ENCODE assay signal across 1 cellular context in the genomic region with DNA sequence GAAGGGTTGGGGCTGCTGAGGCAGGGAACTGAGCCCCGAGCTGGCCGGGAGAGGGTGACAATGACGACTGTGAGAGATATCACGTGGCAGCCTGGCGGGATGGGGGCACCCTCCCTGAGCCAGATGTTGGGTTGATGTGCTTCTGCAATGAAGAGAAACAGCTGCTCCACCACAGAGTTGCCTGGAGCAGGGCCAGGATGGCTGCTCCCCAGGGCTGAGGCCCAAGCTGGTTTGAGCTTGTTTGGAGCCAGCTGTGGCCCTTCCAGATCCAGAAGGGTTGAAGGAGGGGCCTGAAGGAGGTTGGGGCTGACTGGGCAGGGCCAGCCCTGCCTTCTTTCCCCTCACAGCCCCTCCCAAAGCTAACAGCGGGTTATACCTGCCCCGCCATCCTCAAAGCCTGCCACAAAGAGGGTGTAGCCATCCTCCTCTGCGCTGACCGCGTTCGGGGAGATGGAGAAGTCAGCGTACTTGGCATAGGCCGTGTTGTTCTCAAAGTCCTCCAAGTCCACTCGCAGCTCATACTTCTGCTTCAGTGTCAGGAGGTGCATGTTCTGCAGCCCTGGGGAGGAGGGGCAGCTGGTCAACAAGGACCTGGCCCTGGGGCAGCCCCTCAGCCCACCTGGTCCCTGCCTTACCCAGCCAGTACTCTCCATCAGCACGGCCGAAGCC.
A peak's percentile ranks its signal among the peaks of the same experiment; 100 is the strongest.
TF ChIP-seq lines count a peak whose summit lies in the region.

No MANE protein-coding gene starts in this region.

TF ChIP-seq in K562, 482 proteins besides CTCF, POLR2A, EP300 and RAD21 (continues in another document):
- TF ChIP-seq XRCC4 (IDR thresholded peaks at IDR 0.05; ENCODE audit: extremely low read depth, insufficient read depth, insufficient read length): no peak
- no peak for TF ChIP-seq MCM3 (IDR thresholded peaks at IDR 0.05)
- TF ChIP-seq, protein P1, sequence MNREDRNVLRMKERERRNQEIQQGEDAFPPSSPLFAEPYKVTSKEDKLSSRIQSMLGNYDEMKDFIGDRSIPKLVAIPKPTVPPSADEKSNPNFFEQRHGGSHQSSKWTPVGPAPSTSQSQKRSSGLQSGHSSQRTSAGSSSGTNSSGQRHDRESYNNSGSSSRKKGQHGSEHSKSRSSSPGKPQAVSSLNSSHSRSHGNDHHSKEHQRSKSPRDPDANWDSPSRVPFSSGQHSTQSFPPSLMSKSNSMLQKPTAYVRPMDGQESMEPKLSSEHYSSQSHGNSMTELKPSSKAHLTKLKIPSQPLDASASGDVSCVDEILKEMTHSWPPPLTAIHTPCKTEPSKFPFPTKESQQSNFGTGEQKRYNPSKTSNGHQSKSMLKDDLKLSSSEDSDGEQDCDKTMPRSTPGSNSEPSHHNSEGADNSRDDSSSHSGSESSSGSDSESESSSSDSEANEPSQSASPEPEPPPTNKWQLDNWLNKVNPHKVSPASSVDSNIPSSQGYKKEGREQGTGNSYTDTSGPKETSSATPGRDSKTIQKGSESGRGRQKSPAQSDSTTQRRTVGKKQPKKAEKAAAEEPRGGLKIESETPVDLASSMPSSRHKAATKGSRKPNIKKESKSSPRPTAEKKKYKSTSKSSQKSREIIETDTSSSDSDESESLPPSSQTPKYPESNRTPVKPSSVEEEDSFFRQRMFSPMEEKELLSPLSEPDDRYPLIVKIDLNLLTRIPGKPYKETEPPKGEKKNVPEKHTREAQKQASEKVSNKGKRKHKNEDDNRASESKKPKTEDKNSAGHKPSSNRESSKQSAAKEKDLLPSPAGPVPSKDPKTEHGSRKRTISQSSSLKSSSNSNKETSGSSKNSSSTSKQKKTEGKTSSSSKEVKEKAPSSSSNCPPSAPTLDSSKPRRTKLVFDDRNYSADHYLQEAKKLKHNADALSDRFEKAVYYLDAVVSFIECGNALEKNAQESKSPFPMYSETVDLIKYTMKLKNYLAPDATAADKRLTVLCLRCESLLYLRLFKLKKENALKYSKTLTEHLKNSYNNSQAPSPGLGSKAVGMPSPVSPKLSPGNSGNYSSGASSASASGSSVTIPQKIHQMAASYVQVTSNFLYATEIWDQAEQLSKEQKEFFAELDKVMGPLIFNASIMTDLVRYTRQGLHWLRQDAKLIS (CRISPR knock-in tag; IDR thresholded peaks at IDR 0.05): no peak
- TF ChIP-seq, protein P2, sequence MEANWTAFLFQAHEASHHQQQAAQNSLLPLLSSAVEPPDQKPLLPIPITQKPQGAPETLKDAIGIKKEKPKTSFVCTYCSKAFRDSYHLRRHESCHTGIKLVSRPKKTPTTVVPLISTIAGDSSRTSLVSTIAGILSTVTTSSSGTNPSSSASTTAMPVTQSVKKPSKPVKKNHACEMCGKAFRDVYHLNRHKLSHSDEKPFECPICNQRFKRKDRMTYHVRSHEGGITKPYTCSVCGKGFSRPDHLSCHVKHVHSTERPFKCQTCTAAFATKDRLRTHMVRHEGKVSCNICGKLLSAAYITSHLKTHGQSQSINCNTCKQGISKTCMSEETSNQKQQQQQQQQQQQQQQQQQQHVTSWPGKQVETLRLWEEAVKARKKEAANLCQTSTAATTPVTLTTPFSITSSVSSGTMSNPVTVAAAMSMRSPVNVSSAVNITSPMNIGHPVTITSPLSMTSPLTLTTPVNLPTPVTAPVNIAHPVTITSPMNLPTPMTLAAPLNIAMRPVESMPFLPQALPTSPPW (CRISPR knock-in tag; IDR thresholded peaks at IDR 0.05): peak; percentile 71
- TF ChIP-seq, protein P3, sequence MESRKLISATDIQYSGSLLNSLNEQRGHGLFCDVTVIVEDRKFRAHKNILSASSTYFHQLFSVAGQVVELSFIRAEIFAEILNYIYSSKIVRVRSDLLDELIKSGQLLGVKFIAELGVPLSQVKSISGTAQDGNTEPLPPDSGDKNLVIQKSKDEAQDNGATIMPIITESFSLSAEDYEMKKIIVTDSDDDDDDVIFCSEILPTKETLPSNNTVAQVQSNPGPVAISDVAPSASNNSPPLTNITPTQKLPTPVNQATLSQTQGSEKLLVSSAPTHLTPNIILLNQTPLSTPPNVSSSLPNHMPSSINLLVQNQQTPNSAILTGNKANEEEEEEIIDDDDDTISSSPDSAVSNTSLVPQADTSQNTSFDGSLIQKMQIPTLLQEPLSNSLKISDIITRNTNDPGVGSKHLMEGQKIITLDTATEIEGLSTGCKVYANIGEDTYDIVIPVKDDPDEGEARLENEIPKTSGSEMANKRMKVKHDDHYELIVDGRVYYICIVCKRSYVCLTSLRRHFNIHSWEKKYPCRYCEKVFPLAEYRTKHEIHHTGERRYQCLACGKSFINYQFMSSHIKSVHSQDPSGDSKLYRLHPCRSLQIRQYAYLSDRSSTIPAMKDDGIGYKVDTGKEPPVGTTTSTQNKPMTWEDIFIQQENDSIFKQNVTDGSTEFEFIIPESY (CRISPR knock-in tag; IDR thresholded peaks at IDR 0.05): peak; percentile 58; the same call in 1 of the 2 replicates
- 0 out of 2 replicates have a peak, but pooled peaks have one; percentile 48 for TF ChIP-seq ZNF766 (CRISPR knock-in tag; conservative IDR thresholded peaks at IDR 0.05)
- TF ChIP-seq, protein P4, sequence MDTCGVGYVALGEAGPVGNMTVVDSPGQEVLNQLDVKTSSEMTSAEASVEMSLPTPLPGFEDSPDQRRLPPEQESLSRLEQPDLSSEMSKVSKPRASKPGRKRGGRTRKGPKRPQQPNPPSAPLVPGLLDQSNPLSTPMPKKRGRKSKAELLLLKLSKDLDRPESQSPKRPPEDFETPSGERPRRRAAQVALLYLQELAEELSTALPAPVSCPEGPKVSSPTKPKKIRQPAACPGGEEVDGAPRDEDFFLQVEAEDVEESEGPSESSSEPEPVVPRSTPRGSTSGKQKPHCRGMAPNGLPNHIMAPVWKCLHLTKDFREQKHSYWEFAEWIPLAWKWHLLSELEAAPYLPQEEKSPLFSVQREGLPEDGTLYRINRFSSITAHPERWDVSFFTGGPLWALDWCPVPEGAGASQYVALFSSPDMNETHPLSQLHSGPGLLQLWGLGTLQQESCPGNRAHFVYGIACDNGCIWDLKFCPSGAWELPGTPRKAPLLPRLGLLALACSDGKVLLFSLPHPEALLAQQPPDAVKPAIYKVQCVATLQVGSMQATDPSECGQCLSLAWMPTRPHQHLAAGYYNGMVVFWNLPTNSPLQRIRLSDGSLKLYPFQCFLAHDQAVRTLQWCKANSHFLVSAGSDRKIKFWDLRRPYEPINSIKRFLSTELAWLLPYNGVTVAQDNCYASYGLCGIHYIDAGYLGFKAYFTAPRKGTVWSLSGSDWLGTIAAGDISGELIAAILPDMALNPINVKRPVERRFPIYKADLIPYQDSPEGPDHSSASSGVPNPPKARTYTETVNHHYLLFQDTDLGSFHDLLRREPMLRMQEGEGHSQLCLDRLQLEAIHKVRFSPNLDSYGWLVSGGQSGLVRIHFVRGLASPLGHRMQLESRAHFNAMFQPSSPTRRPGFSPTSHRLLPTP (IDR thresholded peaks at IDR 0.05; ENCODE audit: borderline replicate concordance, extremely low read depth, insufficient read length): no peak
- TF ChIP-seq ZNF263 (CRISPR knock-in tag; IDR thresholded peaks at IDR 0.05; ENCODE audit: borderline replicate concordance): no peak
- no peak for TF ChIP-seq CAMTA2 (CRISPR knock-in tag; conservative IDR thresholded peaks at IDR 0.05)
- TF ChIP-seq, protein P5, sequence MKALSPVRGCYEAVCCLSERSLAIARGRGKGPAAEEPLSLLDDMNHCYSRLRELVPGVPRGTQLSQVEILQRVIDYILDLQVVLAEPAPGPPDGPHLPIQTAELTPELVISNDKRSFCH (CRISPR knock-in tag; IDR thresholded peaks at IDR 0.05): no peak
- TF ChIP-seq, protein P5 (tag; IDR thresholded peaks at IDR 0.05): no peak
- no peak for TF ChIP-seq RHOXF2B (CRISPR knock-in tag; conservative IDR thresholded peaks at IDR 0.05)
- TF ChIP-seq, protein P6, sequence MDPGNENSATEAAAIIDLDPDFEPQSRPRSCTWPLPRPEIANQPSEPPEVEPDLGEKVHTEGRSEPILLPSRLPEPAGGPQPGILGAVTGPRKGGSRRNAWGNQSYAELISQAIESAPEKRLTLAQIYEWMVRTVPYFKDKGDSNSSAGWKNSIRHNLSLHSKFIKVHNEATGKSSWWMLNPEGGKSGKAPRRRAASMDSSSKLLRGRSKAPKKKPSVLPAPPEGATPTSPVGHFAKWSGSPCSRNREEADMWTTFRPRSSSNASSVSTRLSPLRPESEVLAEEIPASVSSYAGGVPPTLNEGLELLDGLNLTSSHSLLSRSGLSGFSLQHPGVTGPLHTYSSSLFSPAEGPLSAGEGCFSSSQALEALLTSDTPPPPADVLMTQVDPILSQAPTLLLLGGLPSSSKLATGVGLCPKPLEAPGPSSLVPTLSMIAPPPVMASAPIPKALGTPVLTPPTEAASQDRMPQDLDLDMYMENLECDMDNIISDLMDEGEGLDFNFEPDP (CRISPR knock-in tag; IDR thresholded peaks at IDR 0.05): no peak
- no peak for TF ChIP-seq BDP1 (IDR thresholded peaks at IDR 0.05; ENCODE audit: insufficient read depth, insufficient read length)
- TF ChIP-seq, protein P7, sequence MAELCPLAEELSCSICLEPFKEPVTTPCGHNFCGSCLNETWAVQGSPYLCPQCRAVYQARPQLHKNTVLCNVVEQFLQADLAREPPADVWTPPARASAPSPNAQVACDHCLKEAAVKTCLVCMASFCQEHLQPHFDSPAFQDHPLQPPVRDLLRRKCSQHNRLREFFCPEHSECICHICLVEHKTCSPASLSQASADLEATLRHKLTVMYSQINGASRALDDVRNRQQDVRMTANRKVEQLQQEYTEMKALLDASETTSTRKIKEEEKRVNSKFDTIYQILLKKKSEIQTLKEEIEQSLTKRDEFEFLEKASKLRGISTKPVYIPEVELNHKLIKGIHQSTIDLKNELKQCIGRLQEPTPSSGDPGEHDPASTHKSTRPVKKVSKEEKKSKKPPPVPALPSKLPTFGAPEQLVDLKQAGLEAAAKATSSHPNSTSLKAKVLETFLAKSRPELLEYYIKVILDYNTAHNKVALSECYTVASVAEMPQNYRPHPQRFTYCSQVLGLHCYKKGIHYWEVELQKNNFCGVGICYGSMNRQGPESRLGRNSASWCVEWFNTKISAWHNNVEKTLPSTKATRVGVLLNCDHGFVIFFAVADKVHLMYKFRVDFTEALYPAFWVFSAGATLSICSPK (IDR thresholded peaks at IDR 0.05; ENCODE audit: borderline replicate concordance): no peak
- TF ChIP-seq TRIM24 (IDR thresholded peaks at IDR 0.05): 0 out of 4 replicates have a peak, but pooled peaks of 1 of the 2 experiments have one; percentile 17
- TF ChIP-seq, protein P8, sequence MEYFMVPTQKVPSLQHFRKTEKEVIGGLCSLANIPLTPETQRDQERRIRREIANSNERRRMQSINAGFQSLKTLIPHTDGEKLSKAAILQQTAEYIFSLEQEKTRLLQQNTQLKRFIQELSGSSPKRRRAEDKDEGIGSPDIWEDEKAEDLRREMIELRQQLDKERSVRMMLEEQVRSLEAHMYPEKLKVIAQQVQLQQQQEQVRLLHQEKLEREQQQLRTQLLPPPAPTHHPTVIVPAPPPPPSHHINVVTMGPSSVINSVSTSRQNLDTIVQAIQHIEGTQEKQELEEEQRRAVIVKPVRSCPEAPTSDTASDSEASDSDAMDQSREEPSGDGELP (CRISPR knock-in tag; IDR thresholded peaks at IDR 0.05; ENCODE audit: borderline replicate concordance): peak; percentile 76; the same call in 1 of the 2 replicates
- TF ChIP-seq, protein P9, sequence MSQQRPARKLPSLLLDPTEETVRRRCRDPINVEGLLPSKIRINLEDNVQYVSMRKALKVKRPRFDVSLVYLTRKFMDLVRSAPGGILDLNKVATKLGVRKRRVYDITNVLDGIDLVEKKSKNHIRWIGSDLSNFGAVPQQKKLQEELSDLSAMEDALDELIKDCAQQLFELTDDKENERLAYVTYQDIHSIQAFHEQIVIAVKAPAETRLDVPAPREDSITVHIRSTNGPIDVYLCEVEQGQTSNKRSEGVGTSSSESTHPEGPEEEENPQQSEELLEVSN (IDR thresholded peaks at IDR 0.05; ENCODE audit: borderline replicate concordance in 1 of 2, extremely low read depth in 1 of 2, insufficient read depth in 1 of 2, insufficient read length in 1 of 2, low read depth in 1 of 2, low read length in 1 of 2, poor library complexity in 1 of 2, severe bottlenecking in 1 of 2): no peak
- no peak for TF ChIP-seq NCOA4 (IDR thresholded peaks at IDR 0.05; ENCODE audit: partially characterized antibody)
- TF ChIP-seq, protein P10, sequence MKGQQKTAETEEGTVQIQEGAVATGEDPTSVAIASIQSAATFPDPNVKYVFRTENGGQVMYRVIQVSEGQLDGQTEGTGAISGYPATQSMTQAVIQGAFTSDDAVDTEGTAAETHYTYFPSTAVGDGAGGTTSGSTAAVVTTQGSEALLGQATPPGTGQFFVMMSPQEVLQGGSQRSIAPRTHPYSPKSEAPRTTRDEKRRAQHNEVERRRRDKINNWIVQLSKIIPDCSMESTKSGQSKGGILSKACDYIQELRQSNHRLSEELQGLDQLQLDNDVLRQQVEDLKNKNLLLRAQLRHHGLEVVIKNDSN (CRISPR knock-in tag; IDR thresholded peaks at IDR 0.05): peak; percentile 37; the same call in 1 of the 2 replicates
- no peak for TF ChIP-seq ZNF174 (CRISPR knock-in tag; IDR thresholded peaks at IDR 0.05)
- no peak for TF ChIP-seq GTF2F1 (IDR thresholded peaks at IDR 0.05; ENCODE audit: low read depth, low read length)
- TF ChIP-seq, protein P11, sequence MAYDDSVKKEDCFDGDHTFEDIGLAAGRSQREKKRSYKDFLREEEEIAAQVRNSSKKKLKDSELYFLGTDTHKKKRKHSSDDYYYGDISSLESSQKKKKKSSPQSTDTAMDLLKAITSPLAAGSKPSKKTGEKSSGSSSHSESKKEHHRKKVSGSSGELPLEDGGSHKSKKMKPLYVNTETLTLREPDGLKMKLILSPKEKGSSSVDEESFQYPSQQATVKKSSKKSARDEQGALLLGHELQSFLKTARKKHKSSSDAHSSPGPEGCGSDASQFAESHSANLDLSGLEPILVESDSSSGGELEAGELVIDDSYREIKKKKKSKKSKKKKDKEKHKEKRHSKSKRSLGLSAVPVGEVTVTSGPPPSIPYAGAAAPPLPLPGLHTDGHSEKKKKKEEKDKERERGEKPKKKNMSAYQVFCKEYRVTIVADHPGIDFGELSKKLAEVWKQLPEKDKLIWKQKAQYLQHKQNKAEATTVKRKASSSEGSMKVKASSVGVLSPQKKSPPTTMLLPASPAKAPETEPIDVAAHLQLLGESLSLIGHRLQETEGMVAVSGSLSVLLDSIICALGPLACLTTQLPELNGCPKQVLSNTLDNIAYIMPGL (CRISPR knock-in tag; IDR thresholded peaks at IDR 0.05): no peak
- TF ChIP-seq, protein P12, sequence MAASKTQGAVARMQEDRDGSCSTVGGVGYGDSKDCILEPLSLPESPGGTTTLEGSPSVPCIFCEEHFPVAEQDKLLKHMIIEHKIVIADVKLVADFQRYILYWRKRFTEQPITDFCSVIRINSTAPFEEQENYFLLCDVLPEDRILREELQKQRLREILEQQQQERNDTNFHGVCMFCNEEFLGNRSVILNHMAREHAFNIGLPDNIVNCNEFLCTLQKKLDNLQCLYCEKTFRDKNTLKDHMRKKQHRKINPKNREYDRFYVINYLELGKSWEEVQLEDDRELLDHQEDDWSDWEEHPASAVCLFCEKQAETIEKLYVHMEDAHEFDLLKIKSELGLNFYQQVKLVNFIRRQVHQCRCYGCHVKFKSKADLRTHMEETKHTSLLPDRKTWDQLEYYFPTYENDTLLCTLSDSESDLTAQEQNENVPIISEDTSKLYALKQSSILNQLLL (CRISPR knock-in tag; IDR thresholded peaks at IDR 0.05; ENCODE audit: borderline replicate concordance): no peak
- peak; percentile 69 for TF ChIP-seq NFIC (IDR thresholded peaks at IDR 0.05)
- TF ChIP-seq SMARCA4 (IDR thresholded peaks at IDR 0.05): no peak
- TF ChIP-seq, protein P13, sequence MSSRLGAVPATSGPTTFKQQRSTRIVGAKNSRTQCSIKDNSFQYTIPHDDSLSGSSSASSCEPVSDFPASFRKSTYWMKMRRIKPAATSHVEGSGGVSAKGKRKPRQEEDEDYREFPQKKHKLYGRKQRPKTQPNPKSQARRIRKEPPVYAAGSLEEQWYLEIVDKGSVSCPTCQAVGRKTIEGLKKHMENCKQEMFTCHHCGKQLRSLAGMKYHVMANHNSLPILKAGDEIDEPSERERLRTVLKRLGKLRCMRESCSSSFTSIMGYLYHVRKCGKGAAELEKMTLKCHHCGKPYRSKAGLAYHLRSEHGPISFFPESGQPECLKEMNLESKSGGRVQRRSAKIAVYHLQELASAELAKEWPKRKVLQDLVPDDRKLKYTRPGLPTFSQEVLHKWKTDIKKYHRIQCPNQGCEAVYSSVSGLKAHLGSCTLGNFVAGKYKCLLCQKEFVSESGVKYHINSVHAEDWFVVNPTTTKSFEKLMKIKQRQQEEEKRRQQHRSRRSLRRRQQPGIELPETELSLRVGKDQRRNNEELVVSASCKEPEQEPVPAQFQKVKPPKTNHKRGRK (tag; IDR thresholded peaks at IDR 0.05): no peak
